Comparison of ENCODE assay signal across 8 cellular contexts in the genomic region with DNA sequence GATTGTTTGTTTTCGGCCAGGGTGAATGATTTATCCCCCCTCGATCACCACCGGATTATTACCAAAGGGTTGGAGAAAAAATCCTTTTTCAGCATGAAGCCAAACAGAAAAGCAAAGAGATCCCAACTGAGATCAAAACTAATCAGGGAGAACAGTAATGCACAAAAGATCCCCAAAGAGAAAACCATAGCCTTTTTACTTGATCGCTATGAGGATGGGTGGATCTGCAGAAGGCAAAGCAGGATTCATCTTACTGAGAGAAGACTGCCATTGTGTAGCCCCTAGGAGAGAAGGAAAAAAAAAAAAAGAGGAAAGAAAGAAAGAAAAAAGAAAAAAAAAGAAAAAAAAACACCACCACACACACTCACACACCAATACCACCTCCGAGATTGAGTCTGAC. TPM values are rescaled to one million over a fixed set of nuclear protein-coding genes. Genes with fewer than 3 reads are reported as not detected.
DNase-seq lines count a peak whose midpoint lies in the region; ATAC-seq and TF ChIP-seq lines count a peak whose summit lies in the region.

A gene (minus strand): TSS at position 294 of the 400 bp plus-strand sequence.

- H3K9me3 ChIP-seq in HUES64 (ENCODE audit: insufficient read depth, low read depth, low read length) = no peaks in the 10 kb centered on the region
- no peaks in the 10 kb centered on the region for H3K9me3 ChIP-seq in adipocyte (ENCODE audit: control insufficient read depth, low read length)
- H3K9me3 ChIP-seq in iPS-18a (ENCODE audit: control insufficient read depth, low read depth, low read length) = no peaks in the 10 kb centered on the region

- peak within 1 kb of the TSS; percentile 27; the same call in 1 of the 2 replicates for H3K9ac ChIP-seq in HUES64 (ENCODE audit: low read depth, low read length)
- H3K9ac ChIP-seq in adipocyte (ENCODE audit: low read length) = peak within 1 kb of the TSS; percentile 66
- H3K9ac ChIP-seq in iPS-18a (ENCODE audit: low read length) = peak within 1 kb of the TSS; percentile 46

- H3K4me3 ChIP-seq in HUES64 (ENCODE audit: low read length) (peak within 1 kb of the TSS; percentile 71), adipocyte (ENCODE audit: low read length) (peak within 1 kb of the TSS; percentile 70), iPS-18a (ENCODE audit: low read length) (peak within 1 kb of the TSS; percentile 72), skin epidermis (peak within 1 kb of the TSS in 6 of 7 experiments; percentile 22 to 45 (median 32))

- no peak for TF ChIP-seq POLR2A in GM18505 (IDR thresholded peaks at IDR 0.05; ENCODE audit: borderline replicate concordance, extremely low read depth, insufficient read depth, insufficient read length)

- no peak for ATAC-seq in GM18505 (IDR thresholded peaks at IDR 0.05; ENCODE audit: unreplicated experiment)
- ATAC-seq in HG02623 (IDR thresholded peaks at IDR 0.05; ENCODE audit: unreplicated experiment) = no peak

- H3K27ac ChIP-seq in HUES64 (ENCODE audit: low read depth, low read length) (no peak within 1 kb of the TSS; the same call in 1 of the 2 replicates), iPS-18a (ENCODE audit: low read length) (no peak within 1 kb of the TSS), skin epidermis (peak within 1 kb of the TSS in 5 of 21 experiments; percentile 8 to 71 (median 57))

- WGBS in HUES64 = 24% methylated on average over 5 of the region's 5 CpGs

- H3K36me3 ChIP-seq in HUES64 (ENCODE audit: insufficient read depth, low read length) (no peaks in the 10 kb centered on the region), adipocyte (ENCODE audit: control insufficient read depth, insufficient read depth, low read length, severe bottlenecking) (no peaks in the 10 kb centered on the region), iPS-18a (ENCODE audit: control insufficient read depth, low read depth, low read length) (no peaks in the 10 kb centered on the region)

- DNase-seq in adipocyte (ENCODE audit: low read depth) = no peak
- no peak for DNase-seq in NCI-H1694 treated with DMSO at 0.1 percent for 48 hours (lab: John Stamatoyannopoulos, UW)
- DNase-seq in SIG-M5 (lab: John Stamatoyannopoulos, UW) = no peak

- peaks cover 12% of the 10 kb centered on the region for H3K4me1 ChIP-seq in HUES64 (ENCODE audit: insufficient read depth, low read length)
- peaks cover 9% of the 10 kb centered on the region for H3K4me1 ChIP-seq in adipocyte (ENCODE audit: control insufficient read depth, insufficient read depth, low read length)
- H3K4me1 ChIP-seq in iPS-18a (ENCODE audit: control insufficient read depth, low read depth, low read length) = peaks cover 8% of the 10 kb centered on the region

- peaks cover 75% of the 10 kb centered on the region for H3K27me3 ChIP-seq in HUES64 (ENCODE audit: insufficient read depth, low read length)
- H3K27me3 ChIP-seq in adipocyte (replicated peaks; ENCODE audit: control insufficient read depth, insufficient read depth, low read length) = no peaks in the 10 kb centered on the region
- peaks cover 45% of the 10 kb centered on the region for H3K27me3 ChIP-seq in iPS-18a (ENCODE audit: control insufficient read depth, insufficient read depth, low read length)

RNA-seq across cellular contexts. Expression of the gene that starts here (rescaled TPM):
- 0.30 TPM for polyA plus RNA-seq in HUES64 (2013, experiment 1 of 2)
- 0.13 TPM for polyA plus RNA-seq in HUES64 (2013, experiment 2 of 2)
